Comparison of ENCODE assay signal across 12 cellular contexts in the genomic region with DNA sequence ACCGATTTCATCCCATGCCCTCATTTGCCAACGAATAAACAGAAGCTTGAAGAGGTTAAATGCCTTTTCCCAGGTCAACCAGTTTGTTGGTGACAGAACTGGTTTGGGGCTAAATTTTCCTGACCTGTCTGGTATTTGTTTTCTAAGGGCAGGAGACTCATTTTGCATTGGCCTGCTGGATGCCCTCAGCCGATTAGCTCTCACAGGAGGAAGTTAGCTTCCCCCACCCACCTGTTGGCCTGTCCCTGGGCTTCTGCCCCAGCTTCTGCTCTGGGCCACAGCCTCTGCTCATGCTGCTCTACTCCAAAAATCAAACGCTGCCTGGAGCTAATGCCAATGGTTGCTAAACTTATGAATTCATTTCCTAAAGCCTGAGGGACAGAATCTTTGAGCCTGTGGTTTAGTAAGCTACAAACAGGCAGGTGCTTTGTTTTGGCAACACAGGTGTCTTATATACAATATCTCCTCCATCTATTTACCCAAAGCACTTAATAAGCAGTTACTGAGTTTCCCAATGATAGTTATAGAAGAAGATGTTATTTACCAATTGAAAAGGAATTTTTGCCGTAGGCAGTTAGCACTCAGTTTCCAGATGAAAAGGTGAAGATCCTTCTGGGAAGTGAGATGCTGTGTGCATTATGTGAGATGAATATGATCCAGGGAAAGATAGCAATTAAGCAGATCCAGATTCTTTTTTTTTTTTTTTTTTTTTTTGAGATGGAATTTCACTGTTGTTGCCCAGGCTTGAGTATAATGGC.
DNase-seq lines count a peak whose midpoint lies in the region; ATAC-seq and TF ChIP-seq lines count a peak whose summit lies in the region.
"Had no signal": no experiment of that assay in that cellular context is flagged by ENCODE, and none has a peak within 500 bp of the region (broad histone marks: within the 10 kb centered on the region; RNA-seq: fewer than 3 reads in every experiment).

No MANE protein-coding gene starts in this region.

- H3K4me1 ChIP-seq in HCT116 (ENCODE audit: control insufficient read depth in 1 of 2, insufficient read depth in 2 of 2, low read length in 2 of 2) = peaks cover 2 to 11% of the 10 kb centered on the region in 2 experiments; a peak in 3 of 4 replicates
- peaks cover 15 to 53% (median 48%) of the 10 kb centered on the region in 4 donors for H3K4me1 ChIP-seq in esophagus muscularis mucosa

- no peak for TF ChIP-seq EP300 in esophagus muscularis mucosa (IDR thresholded peaks at IDR 0.05)

- no peak overlapping the region for H3K4me3 Mint-ChIP-seq in effector memory CD8-positive, alpha-beta T cell

- POLR2A ChIA-PET in HCT116 (lab: Charles Lee) = no interaction called here

- H3K27ac ChIP-seq in 22Rv1 (peak overlapping the region; percentile 58), HCT116 (ENCODE audit: low read depth, low read length) (no peak overlapping the region), esophagus muscularis mucosa (replicated peaks in 1 of 4) (peak overlapping the region; percentile 76 to 85 (median 79))

- H2AFZ ChIP-seq in HCT116 (ENCODE audit: low read depth, low read length, poor library complexity, severe bottlenecking) = peak overlapping the region; percentile 87

- TF ChIP-seq CTCF in 22Rv1 (IDR thresholded peaks at IDR 0.05) (no peak), HCT116 (IDR thresholded peaks at IDR 0.05 in 2 of 3, conservative IDR thresholded peaks at IDR 0.05 in 1 of 3; ENCODE audit: borderline replicate concordance in 1 of 3, insufficient read depth in 1 of 3, low read depth in 2 of 3, low read length in 2 of 3) (no peak), esophagus muscularis mucosa (IDR thresholded peaks at IDR 0.05) (no peak)

- TF ChIP-seq POLR2A in HCT116 (IDR thresholded peaks at IDR 0.05; ENCODE audit: borderline replicate concordance, extremely low read depth, insufficient read depth, insufficient read length) (no peak), esophagus muscularis mucosa (IDR thresholded peaks at IDR 0.05; ENCODE audit: low read depth) (no peak)

- TF ChIP-seq RAD21 in HCT116 (IDR thresholded peaks at IDR 0.05; ENCODE audit: low read depth) = no peak

- DNase-seq in HCT116 (ENCODE audit: low read depth, low spot score) = no peak
- peak; percentile 55 for DNase-seq in NCI-H748 (lab: John Stamatoyannopoulos, UW; ENCODE audit: unreplicated experiment)
- no peak for DNase-seq in esophagus muscularis mucosa (ENCODE audit: extremely low spot score)
- DNase-seq in effector memory CD8-positive, alpha-beta T cell = no peak
- DNase-seq in cortex of kidney (lab: John Stamatoyannopoulos, UW) = no peak
- no peak for DNase-seq in amniotic stem cell (lab: John Stamatoyannopoulos, UW)
- no peak for DNase-seq in SKM-1 (lab: John Stamatoyannopoulos, UW; ENCODE audit: unreplicated experiment)
- DNase-seq: NCI-H1694 treated with DMSO at 0.1 percent for 48 hours; NK-92 treated with Interleukin-12 subunit alpha and Interleukin-12 subunit beta, amount 100 ng/mL, for 24 hours had no signal

- no peak overlapping the region for H3K9ac ChIP-seq in HCT116 (ENCODE audit: low read length)

- H3K27me3 ChIP-seq in HCT116 (ENCODE audit: insufficient read depth, low read length) (no peaks in the 10 kb centered on the region), esophagus muscularis mucosa (peaks cover 0 to 3% (median 0%) of the 10 kb centered on the region in 4 donors)

- no peak overlapping the region for H3K27ac Mint-ChIP-seq in effector memory CD8-positive, alpha-beta T cell

- no peaks in the 10 kb centered on the region for H3K79me2 ChIP-seq in HCT116 (ENCODE audit: insufficient read depth, low read length)

- no peaks in the 10 kb centered on the region for H3K36me3 Mint-ChIP-seq in effector memory CD8-positive, alpha-beta T cell (ENCODE audit: insufficient read depth)
- H3K36me3 Mint-ChIP-seq: naive B cell had no signal

- H3K4me3 ChIP-seq in HCT116 (replicated peaks in 1 of 2; ENCODE audit: low read depth in 1 of 2, low read length in 2 of 2) = no peak overlapping the region
- no peak overlapping the region for H3K4me3 ChIP-seq in esophagus muscularis mucosa

- no TSS peak for BruUV-seq in HCT116 (replicated peaks; lab: Mats Ljungman, UMichigan)

- ATAC-seq in HCT116 = no peak
- ATAC-seq in effector memory CD8-positive, alpha-beta T cell (replicated peaks) = no peak

- no peaks in the 10 kb centered on the region for H3K9me2 ChIP-seq in HCT116 (ENCODE audit: insufficient read depth)

- H3K4me2 ChIP-seq in HCT116 (ENCODE audit: low read length) = peak overlapping the region; percentile 69; the same call in 1 of the 2 replicates

- H3K9me3 Mint-ChIP-seq in effector memory CD8-positive, alpha-beta T cell = no peaks in the 10 kb centered on the region
- H3K9me3 Mint-ChIP-seq: naive B cell had no signal

- H3K4me1 Mint-ChIP-seq in effector memory CD8-positive, alpha-beta T cell (ENCODE audit: low read depth in 2 of 2) = peaks cover 8 to 10% of the 10 kb centered on the region in 2 donors

- H3K9me3 ChIP-seq in HCT116 (ENCODE audit: control insufficient read depth in 1 of 2, insufficient read depth in 1 of 2, low read depth in 1 of 2, low read length in 2 of 2) = no peaks in the 10 kb centered on the region
- no peaks in the 10 kb centered on the region for H3K9me3 ChIP-seq in esophagus muscularis mucosa
- H3K9me3 ChIP-seq: lower lobe of right lung had no signal

- H4K20me1 ChIP-seq in HCT116 (ENCODE audit: insufficient read depth) = no peaks in the 10 kb centered on the region

- WGBS in esophagus muscularis mucosa = 80% methylated on average over 5 of the region's 5 CpGs

- H3K36me3 ChIP-seq in HCT116 (ENCODE audit: control insufficient read depth in 1 of 2, insufficient read depth in 2 of 2, low read length in 2 of 2) (no peaks in the 10 kb centered on the region), esophagus muscularis mucosa (no peaks in the 10 kb centered on the region)
- H3K36me3 ChIP-seq: lower lobe of right lung had no signal

- CTCF ChIA-PET in HCT116 (lab: Charles Lee) = no interaction called here

- peaks cover 0 to 4% of the 10 kb centered on the region in 2 donors for H3K27me3 Mint-ChIP-seq in effector memory CD8-positive, alpha-beta T cell

- intact Hi-C loops in HCT116 (cut with micrococcal nuclease) = loop anchor here (10.0 kb wide), 2 partner anchors 668 to 1668 kb away; no protein-coding TSS in a partner anchor
- intact Hi-C loops in esophagus muscularis mucosa (cut with DNase I) = loop anchor here (5.0 to 10.0 kb wide), 3 partner anchors 190 to 595 kb away; no protein-coding TSS in a partner anchor

- RAD21 ChIA-PET in HCT116 (lab: Charles Lee; ENCODE audit: low non-redundant PET in 1 of 2, low total read pairs in 2 of 2, uncharacterized antibody in 2 of 2, unreplicated experiment in 2 of 2) = no interaction called here

TF ChIP-seq in HCT116, 20 proteins besides CTCF, POLR2A, EP300 and RAD21 (continues in another document):
- TF ChIP-seq EZH2phosphoT487 (IDR thresholded peaks at IDR 0.05; ENCODE audit: borderline replicate concordance) (no peak), CBX3 (IDR thresholded peaks at IDR 0.05; ENCODE audit: low read depth) (no peak), ZBTB33 (IDR thresholded peaks at IDR 0.05; ENCODE audit: extremely low read depth, insufficient replicate concordance, low read length) (no peak), YY1 (IDR thresholded peaks at IDR 0.05; ENCODE audit: extremely low read depth, insufficient replicate concordance, low read depth, low read length) (no peak), ZNF274 (IDR thresholded peaks at IDR 0.05; ENCODE audit: low read depth, low read length) (no peak), EZH2 (IDR thresholded peaks at IDR 0.05) (no peak), SP1 (IDR thresholded peaks at IDR 0.05; ENCODE audit: low read depth) (no peak), JUND (IDR thresholded peaks at IDR 0.05) (no peak), TCF7L2 (IDR thresholded peaks at IDR 0.05; ENCODE audit: borderline replicate concordance, extremely low read depth, insufficient read depth, insufficient read length) (no peak), ZFX (IDR thresholded peaks at IDR 0.05) (no peak), ELF1 (IDR thresholded peaks at IDR 0.05; ENCODE audit: borderline replicate concordance, low read depth) (no peak)
- TF ChIP-seq, protein P1, sequence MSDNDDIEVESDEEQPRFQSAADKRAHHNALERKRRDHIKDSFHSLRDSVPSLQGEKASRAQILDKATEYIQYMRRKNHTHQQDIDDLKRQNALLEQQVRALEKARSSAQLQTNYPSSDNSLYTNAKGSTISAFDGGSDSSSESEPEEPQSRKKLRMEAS (IDR thresholded peaks at IDR 0.05) = no peak
